16 cellular contexts compared by ENCODE assay signal in genomic region chr11:68092411-68092810, GRCh38. TPM values are rescaled to one million over a fixed set of nuclear protein-coding genes. Genes with fewer than 3 reads are reported as not detected.
A peak's percentile ranks its signal among the peaks of the same experiment; 100 is the strongest.
DNase-seq lines count a peak whose midpoint lies in the region; ATAC-seq and TF ChIP-seq lines count a peak whose summit lies in the region.
"Had no signal": no experiment of that assay in that cellular context is flagged by ENCODE, and none has a peak within 500 bp of the region (broad histone marks: within the 10 kb centered on the region; RNA-seq: fewer than 3 reads in every experiment).

No MANE protein-coding gene starts in this region.

- intact Hi-C loops in Calu3 (cut with micrococcal nuclease; ENCODE audit: unreplicated experiment), result loop anchor here (5.0 kb wide), 1 partner anchor 115 kb away; no protein-coding TSS in a partner anchor

- TF ChIP-seq CTCF in Calu3 (IDR thresholded peaks at IDR 0.05; ENCODE audit: unreplicated experiment), result no peak

- no peaks in the 10 kb centered on the region for H3K9me3 Mint-ChIP-seq in Calu3 (ENCODE audit: low read depth, unreplicated experiment)
- no peaks in the 10 kb centered on the region for H3K9me3 Mint-ChIP-seq in stimulated activated naive B cell treated with anti-CD40 and anti-IgM and Interleukin-4, amounts not matched to agents 10 μg/mL and 1 μg/mL and 100 μg/mL, for 72 hours

- H3K27ac Mint-ChIP-seq in Calu3 (ENCODE audit: unreplicated experiment), result peak overlapping the region; percentile 63
- H3K27ac Mint-ChIP-seq in stimulated activated naive B cell treated with anti-CD40 and anti-IgM and Interleukin-4, amounts not matched to agents 10 μg/mL and 1 μg/mL and 100 μg/mL, for 72 hours, result no peak overlapping the region
- H3K27ac Mint-ChIP-seq: CD14-positive monocyte had no signal

- BruUV-seq in Calu3 (replicated peaks; lab: Mats Ljungman, UMichigan), result TSS peak; percentile 3

- H3K4me3 Mint-ChIP-seq in Calu3 (ENCODE audit: low read depth, unreplicated experiment), result no peak overlapping the region
- H3K4me3 Mint-ChIP-seq in stimulated activated naive B cell treated with anti-CD40 and anti-IgM and Interleukin-4, amounts not matched to agents 10 μg/mL and 1 μg/mL and 100 μg/mL, for 72 hours, result no peak overlapping the region
- H3K4me3 Mint-ChIP-seq: CD14-positive monocyte had no signal

- CTCF ChIA-PET in Calu3 (lab: Charles Lee), result interaction anchor here (1.4 to 2.6 kb wide), 2 partner anchors 10 to 49 kb away, joined by 4 to 7 read pairs; no protein-coding TSS in a partner anchor

- H3K27ac ChIP-seq in angular gyrus (ENCODE audit: low read depth, low read length) (peak overlapping the region; percentile 73), layer of hippocampus (ENCODE audit: low read depth, low read length) (peak overlapping the region; percentile 76), substantia nigra (ENCODE audit: low read depth, low read length, poor library complexity, severe bottlenecking) (peak overlapping the region; percentile 84)

- ATAC-seq in stimulated activated naive B cell treated with anti-CD40 and anti-IgM and Interleukin-4, amounts not matched to agents 10 μg/mL and 1 μg/mL and 100 μg/mL, for 72 hours (replicated peaks), result no peak
- ATAC-seq: PC-3 had no signal

- H3K27me3 ChIP-seq in layer of hippocampus (ENCODE audit: control insufficient read depth, insufficient read depth, low read length), result no peaks in the 10 kb centered on the region

- peaks cover 49% of the 10 kb centered on the region for H3K4me1 Mint-ChIP-seq in Calu3 (ENCODE audit: low read depth, unreplicated experiment)
- H3K4me1 Mint-ChIP-seq in stimulated activated naive B cell treated with anti-CD40 and anti-IgM and Interleukin-4, amounts not matched to agents 10 μg/mL and 1 μg/mL and 100 μg/mL, for 72 hours, result peaks cover 13% of the 10 kb centered on the region in 2 donors

- DNase-seq in Calu3 (no peak), substantia nigra (lab: John Stamatoyannopoulos, UW) (peak in 1 of 49 donors; percentile 19), NCI-H2029 treated with DMSO at 0.1 percent for 48 hours (lab: John Stamatoyannopoulos, UW) (no peak), UCSD-AML1 (lab: John Stamatoyannopoulos, UW; ENCODE audit: unreplicated experiment) (no peak)
- no peak for DNase-seq in stimulated activated naive B cell treated with anti-CD40 and anti-IgM and Interleukin-4, amounts not matched to agents 10 μg/mL and 1 μg/mL and 100 μg/mL, for 72 hours
- DNase-seq: ACHN, KG1, MV-4-11, NCI-H1694 treated with DMSO at 0.1 percent for 48 hours, NCI-H2107, NCI-H510A, NCI-H748 treated with DMSO at 0.1 percent for 48 hours, PC-3 had no signal

- H3K27me3 Mint-ChIP-seq in Calu3 (ENCODE audit: unreplicated experiment), result no peaks in the 10 kb centered on the region
- no peaks in the 10 kb centered on the region for H3K27me3 Mint-ChIP-seq in stimulated activated naive B cell treated with anti-CD40 and anti-IgM and Interleukin-4, amounts not matched to agents 10 μg/mL and 1 μg/mL and 100 μg/mL, for 72 hours

- peaks cover 47% of the 10 kb centered on the region for H3K36me3 Mint-ChIP-seq in Calu3 (ENCODE audit: insufficient read depth, unreplicated experiment)
- H3K36me3 Mint-ChIP-seq in stimulated activated naive B cell treated with anti-CD40 and anti-IgM and Interleukin-4, amounts not matched to agents 10 μg/mL and 1 μg/mL and 100 μg/mL, for 72 hours, result peaks cover 9 to 11% of the 10 kb centered on the region in 2 donors

RNA-seq across cellular contexts. Expression of gene CHKA, which starts 28.8 kb away (rescaled TPM):
- total RNA-seq in Calu3 (2022), result 100 and 104 TPM in 2 replicates

RNA-seq across cellular contexts. Expression of gene TCIRG1, which starts 53.6 kb away (rescaled TPM):
- total RNA-seq in Calu3 (2022), result 42.1 and 49.7 TPM in 2 replicates
